ENCODE assay signal across 27 cellular contexts in the genomic region with DNA sequence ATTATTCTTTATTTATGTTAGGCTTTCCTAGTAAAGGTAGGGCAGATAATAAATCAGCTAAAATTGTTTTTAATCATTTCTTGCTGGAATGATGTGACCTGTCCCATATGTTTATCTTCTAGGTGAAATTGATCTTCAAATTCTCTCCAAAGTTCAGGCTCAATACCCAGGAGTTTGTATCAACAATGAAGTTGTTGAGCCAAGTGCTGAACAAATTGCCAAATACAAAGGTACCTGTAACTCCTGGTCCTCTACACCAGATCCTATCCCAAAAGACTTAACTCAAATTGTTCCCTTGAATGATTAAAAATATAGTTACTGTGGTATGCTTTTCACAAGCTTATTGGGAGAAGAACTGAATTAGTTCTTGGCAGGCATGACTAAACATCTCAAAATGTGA.
"Had no signal": no experiment of that assay in that cellular context is flagged by ENCODE, and none has a peak within 500 bp of the region (broad histone marks: within the 10 kb centered on the region; RNA-seq: fewer than 3 reads in every experiment).

No MANE protein-coding gene starts in this region.

- FAIRE-seq: urothelium cell line had no signal

- H3K4me1 ChIP-seq: stomach, suprapubic skin, testis, thyroid gland, tibial artery, tibial nerve, transverse colon, upper lobe of left lung, upper lobe of right lung, uterus, vagina had no signal

- H3K27me3 ChIP-seq: stomach, suprapubic skin, testis, thyroid gland, tibial artery, tibial nerve, transverse colon, upper lobe of left lung, upper lobe of right lung, uterus, vagina had no signal

- DNase-seq: stimulated activated CD4-positive, alpha-beta T cell treated with anti-CD3 and anti-CD28 coated beads, Interleukin-2, amount 100 ng/mL, for 48 hours; stimulated activated CD4-positive, alpha-beta T cell treated with anti-CD3 and anti-CD28 coated beads, Interleukin-4, amount 100 ng/mL, for 1 hour; stimulated activated CD4-positive, alpha-beta T cell treated with anti-CD3 and anti-CD28 coated beads, Interleukin-4, amount 100 ng/mL, for 24 hours; stimulated activated CD4-positive, alpha-beta T cell treated with anti-CD3 and anti-CD28 coated beads, Interleukin-4, amount 100 ng/mL, for 4 hours; stimulated activated CD8-positive, alpha-beta memory T cell treated with anti-CD3 and anti-CD28 coated beads, Interleukin-4, amount 100 ng/mL, for 48 hours; stimulated activated naive B cell treated with anti-CD40 and anti-IgM and Interleukin-4, amounts not matched to agents 10 μg/mL and 1 μg/mL and 100 μg/mL, for 72 hours; stimulated activated naive CD4-positive, alpha-beta T cell; stimulated activated naive CD4-positive, alpha-beta T cell treated with Interleukin-2 at 50 U/mL for 16 hours; stimulated activated naive CD8-positive, alpha-beta T cell treated with anti-CD3 and anti-CD28 coated beads, Interleukin-15, amount 100 ng/mL, for 72 hours; stimulated activated naive CD8-positive, alpha-beta T cell treated with anti-CD3 and anti-CD28 coated beads, Interleukin-15, Interleukin-2, amounts not matched to agents 100 U/mL and 50 U/mL, for 24 hours; stomach; substantia nigra; testis; thyroid gland; tibial artery; transverse colon; trophoblast cell; upper lobe of left lung; upper lobe of right lung; uterus had no signal

- H3K36me3 ChIP-seq: uterus had no signal

- H3K9me3 ChIP-seq: suprapubic skin, testis, thoracic aorta, thyroid gland, tibial artery, tibial nerve, transverse colon, upper lobe of left lung, upper lobe of right lung, uterus, vagina had no signal

- ATAC-seq: stimulated activated effector memory CD8-positive, alpha-beta T cell treated with anti-CD3 and anti-CD28 coated beads, Interleukin-12 subunit alpha, Interleukin-12 subunit beta, amount 100 ng/mL, for 72 hours; stimulated activated memory B cell treated with anti-CD40 and anti-IgM and Interleukin-4, amounts not matched to agents 10 μg/mL and 1 μg/mL and 100 μg/mL, for 72 hours; stimulated activated naive B cell treated with anti-CD40 and anti-IgM and Interleukin-4, amounts not matched to agents 10 μg/mL and 1 μg/mL and 100 μg/mL, for 72 hours; stimulated activated naive CD8-positive, alpha-beta T cell treated with anti-CD3 and anti-CD28 coated beads, Interleukin-15, amount 100 ng/mL, for 72 hours; stimulated activated naive CD8-positive, alpha-beta T cell treated with anti-CD3 and anti-CD28 coated beads, Interleukin-15, Interleukin-2, amounts not matched to agents 100 U/mL and 50 U/mL, for 24 hours; upper lobe of right lung had no signal

- H3K27ac ChIP-seq: stomach, suprapubic skin, testis, thoracic aorta, thyroid gland, tibial artery, tibial nerve, transverse colon, upper lobe of left lung, upper lobe of right lung, uterus, vagina had no signal

- H3K4me3 ChIP-seq: stomach, suprapubic skin, testis, thoracic aorta, thyroid gland, tibial artery, tibial nerve, transverse colon, upper lobe of left lung, upper lobe of right lung, uterus, vagina had no signal
